In genomic region chr2:47225061-47225783, GRCh38 we compare ENCODE assay signal across 1 cellular context.
TF ChIP-seq lines count a peak whose summit lies in the region.

No MANE protein-coding gene starts in this region.

TF ChIP-seq in HepG2, 621 proteins besides CTCF, POLR2A, EP300 and RAD21 (continued from another document and continues in another):
- TF ChIP-seq PAXIP1 (CRISPR knock-in tag; conservative IDR thresholded peaks at IDR 0.05) (peak; percentile 87), NFYB (CRISPR knock-in tag; IDR thresholded peaks at IDR 0.05) (no peak), ATF3 (CRISPR knock-in tag; IDR thresholded peaks at IDR 0.05) (peak; percentile 98), EED (CRISPR knock-in tag; IDR thresholded peaks at IDR 0.05) (no peak), ZNF687 (CRISPR knock-in tag; IDR thresholded peaks at IDR 0.05) (peak; percentile 71), TRIM24 (CRISPR knock-in tag; IDR thresholded peaks at IDR 0.05) (peak; percentile 75), ZNF800 (CRISPR knock-in tag; IDR thresholded peaks at IDR 0.05) (no peak), GMEB1 (CRISPR knock-in tag; IDR thresholded peaks at IDR 0.05; ENCODE audit: borderline replicate concordance) (no peak), ZNF326 (CRISPR knock-in tag; IDR thresholded peaks at IDR 0.05; ENCODE audit: borderline replicate concordance) (no peak), ZNF652 (CRISPR knock-in tag; IDR thresholded peaks at IDR 0.05; ENCODE audit: borderline replicate concordance, low read depth) (no peak), ZBTB7A (CRISPR knock-in tag; IDR thresholded peaks at IDR 0.05) (peak; percentile 85; the same call in 1 of the 2 replicates), KLF9 (CRISPR knock-in tag; IDR thresholded peaks at IDR 0.05; ENCODE audit: low read depth) (no peak), MEIS2 (CRISPR knock-in tag; IDR thresholded peaks at IDR 0.05) (peak; percentile 53), ATF7 (IDR thresholded peaks at IDR 0.05) (peak; percentile 88), ATF7 (CRISPR knock-in tag; IDR thresholded peaks at IDR 0.05) (peak; percentile 96), ZBED4 (CRISPR knock-in tag; IDR thresholded peaks at IDR 0.05; ENCODE audit: borderline replicate concordance) (peak; percentile 93; the same call in 1 of the 2 replicates), TGIF2 (CRISPR knock-in tag; IDR thresholded peaks at IDR 0.05) (peak; percentile 88; the same call in 1 of the 2 replicates), ZNF766 (CRISPR knock-in tag; IDR thresholded peaks at IDR 0.05; ENCODE audit: borderline replicate concordance) (no peak), ZNF574 (CRISPR knock-in tag; IDR thresholded peaks at IDR 0.05) (peak; percentile 60), SMARCE1 (IDR thresholded peaks at IDR 0.05; ENCODE audit: borderline replicate concordance) (no peak), CENPX (CRISPR knock-in tag; IDR thresholded peaks at IDR 0.05) (no peak), TCF12 (IDR thresholded peaks at IDR 0.05) (no peak), TCF12 (CRISPR knock-in tag; IDR thresholded peaks at IDR 0.05) (no peak), ZNF709 (CRISPR knock-in tag; IDR thresholded peaks at IDR 0.05) (no peak)
